Comparison of ENCODE assay signal across 8 cellular contexts in the genomic region with DNA sequence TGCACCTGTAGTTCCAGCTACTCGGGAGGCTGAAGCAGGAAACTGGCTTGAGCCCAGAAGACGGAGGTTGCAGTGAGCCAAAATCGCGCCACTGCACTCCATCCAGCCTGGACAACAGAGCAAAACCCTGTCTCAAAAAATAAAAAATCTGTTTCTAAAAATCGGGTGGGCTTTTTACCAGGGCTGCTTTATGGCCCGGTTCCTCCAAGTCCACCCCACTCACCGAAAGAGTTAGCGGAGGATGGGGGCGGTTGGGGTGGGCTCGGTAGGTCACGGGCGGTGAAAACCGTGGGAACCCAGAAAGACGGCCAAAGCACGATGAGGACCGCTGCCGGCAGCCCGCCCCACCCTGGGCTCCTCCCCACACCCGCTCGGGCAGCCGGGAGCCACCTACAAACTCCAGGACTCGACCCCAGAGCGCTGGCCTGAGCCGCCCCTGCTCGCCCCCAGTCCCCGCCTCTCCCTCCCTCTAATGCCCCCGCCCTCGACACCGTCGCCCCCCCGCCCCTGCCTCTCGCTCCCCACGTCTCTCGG. TPM values are rescaled to one million over a fixed set of nuclear protein-coding genes. Genes with fewer than 3 reads are reported as not detected.
DNase-seq lines count a peak whose midpoint lies in the region; ATAC-seq, FAIRE-seq and TF ChIP-seq lines count a peak whose summit lies in the region.

No MANE protein-coding gene starts in this region.

- DNase-seq in COR-L47 (lab: John Stamatoyannopoulos, UW) (peak; percentile 71), HFF-Myc (ENCODE audit: extremely low read depth, low read depth) (no peak), K562 (ENCODE audit: extremely low read depth in 1 of 4, low spot score in 3 of 4) (peak; percentile 83 to 88 (median 86)), retinal pigment epithelial cell (ENCODE audit: low read depth) (peak; percentile 20), amniotic stem cell (lab: John Stamatoyannopoulos, UW) (no peak)

- H3K4me3 ChIP-seq in HFF-Myc (replicated peaks; ENCODE audit: low read depth, low read length), result peak overlapping the region; percentile 46
- H3K4me3 ChIP-seq in K562, result peak overlapping the region; percentile 49
- peak overlapping the region; percentile 56 for H3K4me3 ChIP-seq in iPS-11a (ENCODE audit: low read depth, low read length)
- H3K4me3 ChIP-seq in retinal pigment epithelial cell (ENCODE audit: low read length), result peak overlapping the region; percentile 56

- H3K4me2 ChIP-seq in K562 (ENCODE audit: insufficient read depth, low read length), result peak overlapping the region; percentile 70

- H3K79me2 ChIP-seq in K562 (ENCODE audit: control insufficient read depth, insufficient read depth, low read length), result no peaks in the 10 kb centered on the region

- ATAC-seq in K562, result peak; percentile 83
- no peak for ATAC-seq in GM21360 (IDR thresholded peaks at IDR 0.05; ENCODE audit: unreplicated experiment)

- no peak for TF ChIP-seq POLR2A in K562 (conservative IDR thresholded peaks at IDR 0.05)

- CTCF ChIA-PET in K562 (lab: Yijun Ruan, JAX; ENCODE audit: low intra/inter-chr PET ratio), result no interaction called here

- no peaks in the 10 kb centered on the region for H4K20me1 ChIP-seq in K562 (replicated peaks; ENCODE audit: control insufficient read depth, insufficient read depth, low read length)

- no peaks in the 10 kb centered on the region for H3K27me3 ChIP-seq in K562 (ENCODE audit: control insufficient read depth in 2 of 2, insufficient read depth in 2 of 2, low read length in 2 of 2)

- WGBS in K562 (ENCODE audit: insufficient coverage, low coverage, missing lambda C conversion rate), result 1% methylated on average over 17 of the region's 34 CpGs

- H3K9me1 ChIP-seq in K562 (ENCODE audit: control insufficient read depth, insufficient read depth, low read length), result no peaks in the 10 kb centered on the region

- POLR2A ChIA-PET in K562 (lab: Yijun Ruan, JAX), result interaction anchor here (0.6 to 1.9 kb wide), 2 partner anchors 10 to 12 kb away, joined by 3 to 5 read pairs; partner anchors contain the start of gene VAMP3

- peak; percentile 19 for FAIRE-seq in K562 (lab: Jason Lieb, UNC)

- H3K4me1 ChIP-seq in K562 (replicated peaks in 1 of 2; ENCODE audit: control insufficient read depth in 2 of 2, insufficient read depth in 2 of 2, low read length in 2 of 2), result peaks cover 7 to 17% of the 10 kb centered on the region in 2 experiments; a peak in 4 of 5 replicates

- BruUV-seq in K562 (replicated peaks; lab: Mats Ljungman, UMichigan), result TSS peak; percentile 70

- peaks cover 46% of the 10 kb centered on the region; the same call in 2 of the 3 replicates for H3K36me3 ChIP-seq in K562 (ENCODE audit: control insufficient read depth, insufficient read depth, low read length)

- H3K27ac ChIP-seq in K562 (ENCODE audit: extremely low read depth, low read depth, low read length), result peak overlapping the region; percentile 46; the same call in 1 of the 3 replicates

- TF ChIP-seq RAD21 in K562 (CRISPR knock-in tag; conservative IDR thresholded peaks at IDR 0.05 in 1 of 2, IDR thresholded peaks at IDR 0.05 in 1 of 2), result no peak

- in situ Hi-C loops in K562 (cut with MboI), result no loop called here

- peaks cover 7% of the 10 kb centered on the region for H3K9me3 ChIP-seq in K562 (replicated peaks; ENCODE audit: control insufficient read depth, insufficient read depth, low read depth, low read length)

- peak overlapping the region; percentile 91 for H2AFZ ChIP-seq in K562 (ENCODE audit: low read depth, low read length)

- intact Hi-C loops in K562 (cut with micrococcal nuclease), result no loop called here

- H3K9ac ChIP-seq in K562 (ENCODE audit: insufficient read depth in 1 of 2, low read depth in 2 of 2, low read length in 2 of 2), result peak overlapping the region; percentile 58 to 82; a peak in 3 of 4 replicates

- TF ChIP-seq EP300 in K562 (IDR thresholded peaks at IDR 0.05; ENCODE audit: low read length), result no peak

- TF ChIP-seq CTCF in HFF-Myc (IDR thresholded peaks at IDR 0.05; ENCODE audit: low read depth, low read length, missing control alignments) (no peak), K562 (IDR thresholded peaks at IDR 0.05 in 2 of 3, conservative IDR thresholded peaks at IDR 0.05 in 1 of 3; ENCODE audit: insufficient read depth in 2 of 3, low read depth in 1 of 3, low read length in 3 of 3) (no peak), retinal pigment epithelial cell (conservative IDR thresholded peaks at IDR 0.05; ENCODE audit: low read depth, low read length) (no peak)

TF ChIP-seq in PFSK-1, 5 proteins besides CTCF, POLR2A, EP300 and RAD21 (continues in another document):
- TF ChIP-seq FOXP2 (optimal IDR thresholded peaks at IDR 0.05; ENCODE audit: borderline replicate concordance, extremely low read depth, extremely low read length, insufficient read depth) (peak; percentile 7), POLR2AphosphoS5 (IDR thresholded peaks at IDR 0.05; ENCODE audit: low read depth, low read length) (no peak), SIN3A (IDR thresholded peaks at IDR 0.05; ENCODE audit: borderline replicate concordance, insufficient read depth, low read length) (no peak)

TF ChIP-seq in K562, 482 proteins besides CTCF, POLR2A, EP300 and RAD21 (continues in another document):
- TF ChIP-seq, protein P1, sequence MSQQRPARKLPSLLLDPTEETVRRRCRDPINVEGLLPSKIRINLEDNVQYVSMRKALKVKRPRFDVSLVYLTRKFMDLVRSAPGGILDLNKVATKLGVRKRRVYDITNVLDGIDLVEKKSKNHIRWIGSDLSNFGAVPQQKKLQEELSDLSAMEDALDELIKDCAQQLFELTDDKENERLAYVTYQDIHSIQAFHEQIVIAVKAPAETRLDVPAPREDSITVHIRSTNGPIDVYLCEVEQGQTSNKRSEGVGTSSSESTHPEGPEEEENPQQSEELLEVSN (IDR thresholded peaks at IDR 0.05; ENCODE audit: borderline replicate concordance in 1 of 2, extremely low read depth in 1 of 2, insufficient read depth in 1 of 2, insufficient read length in 1 of 2, low read depth in 1 of 2, low read length in 1 of 2, poor library complexity in 1 of 2, severe bottlenecking in 1 of 2), result peak in 1 of 2 experiments; percentile 51
- TF ChIP-seq KLF6 (CRISPR knock-in tag; IDR thresholded peaks at IDR 0.05; ENCODE audit: borderline replicate concordance) (no peak), NFIC (IDR thresholded peaks at IDR 0.05) (0 out of 2 replicates have a peak, but pooled peaks have one; percentile 38)

RNA-seq across cellular contexts. Expression of gene PER3, which starts 0.8 kb away (rescaled TPM):
- polyA plus RNA-seq in PFSK-1 (2012; ENCODE audit: insufficient read length, low read depth), result 4.9 TPM
- total RNA-seq in K562 (2011; cell fraction: chromatin; rRNA removed; ENCODE audit: low replicate concordance), result 15.2 and 32.2 TPM in 2 replicates
- 6.7 and 10.0 TPM in 2 replicates for total RNA-seq in K562 (2011; cell fraction: nucleolus; rRNA removed)
- total RNA-seq in K562 (2011; cell fraction: nucleoplasm; rRNA removed), result 16.4 and 18.2 TPM in 2 replicates
- 11.9 and 12.9 TPM in 2 replicates for total RNA-seq in K562 (2014; rRNA removed)
- 18.4 and 19.7 TPM in 2 replicates for total RNA-seq in K562 (2014; rRNA removed; fragmentation: Illumina TruSeq; extraction: Trizol)
- 14.1 and 14.2 TPM in 2 replicates for total RNA-seq in K562 (2015; rRNA removed; fragmentation: Illumina TruSeq; extraction: Trizol)
- total RNA-seq in K562 (2021), result 15.7 and 16.8 TPM in 2 replicates
- polyA plus RNA-seq in K562 (2011; rRNA removed), result 18.9 and 22.5 TPM in 2 replicates
- 13.3 and 14.8 TPM in 2 replicates for polyA plus RNA-seq in K562 (2011; cell fraction: cytosol; rRNA removed)
- 8.9 and 10.3 TPM in 2 replicates for polyA plus RNA-seq in K562 (2011; cell fraction: nucleus; rRNA removed)
- polyA plus RNA-seq in K562 (2012), result 8.3 and 8.9 TPM in 2 replicates
- polyA plus RNA-seq in K562 (2014; fragmentation: Illumina TruSeq; extraction: Trizol), result 16.3 and 18.7 TPM in 2 replicates
- 10 to 100 TPM; 12.0 to 14.6 TPM for polyA plus RNA-seq in K562 (2014; fragmentation: Nextera tagmentation; extraction: Ambion mirVana)
- polyA plus RNA-seq in K562 (2014; rRNA removed), result 14.0 and 16.5 TPM in 2 replicates
- 28.5 and 35.0 TPM in 2 replicates for polyA minus RNA-seq in K562 (2011; rRNA and poly(A)+ RNA removed)
- 12.8 and 15.0 TPM in 2 replicates for polyA minus RNA-seq in K562 (2011; cell fraction: cytosol; rRNA and poly(A)+ RNA removed)
- polyA minus RNA-seq in K562 (2011; cell fraction: nucleus; rRNA and poly(A)+ RNA removed), result 5.7 and 9.9 TPM in 2 replicates

RNA-seq across cellular contexts. Expression of gene VAMP3, which starts 12.1 kb away (rescaled TPM):
- polyA plus RNA-seq in PFSK-1 (2012; ENCODE audit: insufficient read length, low read depth), result 23.8 TPM
- 24.9 and 56.1 TPM in 2 replicates for total RNA-seq in K562 (2011; cell fraction: chromatin; rRNA removed; ENCODE audit: low replicate concordance)
- 24.0 and 34.6 TPM in 2 replicates for total RNA-seq in K562 (2011; cell fraction: nucleolus; rRNA removed)
- total RNA-seq in K562 (2011; cell fraction: nucleoplasm; rRNA removed), result 40.5 and 49.5 TPM in 2 replicates
- total RNA-seq in K562 (2014; rRNA removed), result 31.9 and 39.4 TPM in 2 replicates
- total RNA-seq in K562 (2014; rRNA removed; fragmentation: Illumina TruSeq; extraction: Trizol), result 58.0 and 64.7 TPM in 2 replicates
- 53.9 and 61.4 TPM in 2 replicates for total RNA-seq in K562 (2015; rRNA removed; fragmentation: Illumina TruSeq; extraction: Trizol)
- total RNA-seq in K562 (2021), result 47.5 and 48.3 TPM in 2 replicates
- polyA plus RNA-seq in K562 (2011; rRNA removed), result 68.8 and 71.3 TPM in 2 replicates
- 22.2 and 44.4 TPM in 2 replicates for polyA plus RNA-seq in K562 (2011; cell fraction: cytosol; rRNA removed)
- polyA plus RNA-seq in K562 (2011; cell fraction: nucleus; rRNA removed), result 30.6 and 47.7 TPM in 2 replicates
- polyA plus RNA-seq in K562 (2012), result 34.8 and 38.3 TPM in 2 replicates
- polyA plus RNA-seq in K562 (2014; fragmentation: Illumina TruSeq; extraction: Trizol), result 52.3 and 61.3 TPM in 2 replicates
- 10 to 100 TPM; 27.1 to 43.2 TPM for polyA plus RNA-seq in K562 (2014; fragmentation: Nextera tagmentation; extraction: Ambion mirVana)
- polyA plus RNA-seq in K562 (2014; rRNA removed), result 39.1 and 45.2 TPM in 2 replicates
- 51.4 and 53.4 TPM in 2 replicates for polyA minus RNA-seq in K562 (2011; rRNA and poly(A)+ RNA removed)
- polyA minus RNA-seq in K562 (2011; cell fraction: cytosol; rRNA and poly(A)+ RNA removed), result 27.1 and 29.0 TPM in 2 replicates
- 13.9 and 26.5 TPM in 2 replicates for polyA minus RNA-seq in K562 (2011; cell fraction: nucleus; rRNA and poly(A)+ RNA removed)

Comparison
In these comparisons a context has a peak if more than half of its experiments do, and no peak if none do; other contexts are left out.
1. DNase-seq: peak in COR-L47 (single experiment), K562 (4 of 4) and retinal pigment epithelial cell (single experiment); none in HFF-Myc (single experiment) and amniotic stem cell (single experiment).
2. Peak in every context shown above with its lines, with median percentiles within 50 percentile points of each other: H3K4me3 ChIP-seq.